ENCODE assay signal across 8 cellular contexts in the genomic region with DNA sequence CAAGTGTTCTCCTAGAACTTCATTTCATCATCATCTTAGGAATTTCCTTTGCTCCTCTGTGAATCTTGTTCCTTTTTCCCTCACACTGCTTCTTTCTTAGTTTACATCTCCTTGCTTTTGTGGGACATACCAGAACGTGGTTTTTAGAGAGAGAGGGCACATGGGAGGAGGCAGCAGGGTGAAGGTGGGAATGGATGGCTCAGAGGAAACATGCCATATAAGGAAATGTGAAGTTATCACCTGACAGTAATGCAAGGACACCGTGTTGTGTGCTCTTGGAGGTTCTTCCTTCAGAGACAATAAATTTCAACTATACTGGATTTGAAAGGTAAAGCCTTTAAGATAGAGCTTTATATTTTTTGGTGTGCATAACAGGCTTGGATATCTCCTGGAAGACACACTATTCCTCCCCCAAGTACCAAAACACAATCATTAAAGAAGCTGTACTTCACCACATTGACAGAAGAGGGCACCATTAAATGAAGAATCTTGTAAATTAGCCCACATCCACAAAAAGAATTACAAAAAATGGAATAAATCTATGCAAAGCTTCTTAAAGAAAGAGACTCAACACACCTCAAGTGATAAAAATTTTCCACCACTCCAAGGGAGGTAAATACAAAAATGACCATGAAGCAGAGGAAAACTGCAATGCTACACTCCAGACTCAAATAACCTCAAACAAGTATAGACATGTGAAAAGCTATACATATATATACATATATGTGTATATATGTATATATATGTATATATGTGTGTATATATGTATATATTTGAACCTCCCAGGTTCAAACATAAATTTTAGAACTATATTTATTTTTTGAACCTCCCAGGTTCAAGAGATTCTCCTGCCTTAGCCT. TPM values are rescaled to one million over a fixed set of nuclear protein-coding genes. Genes with fewer than 3 reads are reported as not detected.
DNase-seq lines count a peak whose midpoint lies in the region; ATAC-seq and TF ChIP-seq lines count a peak whose summit lies in the region.

No MANE protein-coding gene starts in this region.

- in situ Hi-C loops in astrocyte of the spinal cord (cut with HindIII; ENCODE audit: low sequenced_read_pairs) = no loop called here

- H3K9me3 ChIP-seq in KOPT-K1 (ENCODE audit: insufficient read depth, low read length, poor library complexity, severe bottlenecking) (no peaks in the 10 kb centered on the region), right lobe of liver (no peaks in the 10 kb centered on the region)

- 16% methylated on average over 2 of the region's 2 CpGs for WGBS in right lobe of liver (ENCODE audit: insufficient coverage, low coverage, low lambda C conversion rate, missing lambda C conversion rate)

- peak; percentile 1 for DNase-seq in NCI-H510A treated with DMSO at 0.1 percent for 48 hours (lab: John Stamatoyannopoulos, UW)
- DNase-seq in NCI-H510A (lab: John Stamatoyannopoulos, UW) = no peak
- DNase-seq in astrocyte of the spinal cord (ENCODE audit: low read depth, low spot score) = peak; percentile 52
- no peak for DNase-seq in right lobe of liver
- DNase-seq in mesenteric fat pad (ENCODE audit: low spot score) = no peak
- DNase-seq in NCI-H748 (lab: John Stamatoyannopoulos, UW; ENCODE audit: unreplicated experiment) = no peak
- no peak for DNase-seq in DMS153 (lab: John Stamatoyannopoulos, UW)

- TF ChIP-seq POLR2A in right lobe of liver (IDR thresholded peaks at IDR 0.05) = no peak

- TF ChIP-seq CTCF in astrocyte of the spinal cord (IDR thresholded peaks at IDR 0.05; ENCODE audit: low read depth, low read length) = peak; percentile 52
- peak; percentile 49 to 66 (median 61) for TF ChIP-seq CTCF in right lobe of liver (IDR thresholded peaks at IDR 0.05)

- intact Hi-C loops in right lobe of liver (cut with DNase I) = loop anchor here in 1 of 2 donors (10.0 kb wide), 1 partner anchor 52 kb away; no protein-coding TSS in a partner anchor

- no peak overlapping the region for H3K4me3 ChIP-seq in astrocyte of the spinal cord (ENCODE audit: low read depth, low read length)
- no peak overlapping the region for H3K4me3 ChIP-seq in right lobe of liver

- H3K27ac ChIP-seq in KOPT-K1 (ENCODE audit: low read depth, low read length, poor library complexity, severe bottlenecking) (peak overlapping the region; percentile 2), right lobe of liver (no peak overlapping the region)

- H3K27me3 ChIP-seq in right lobe of liver = no peaks in the 10 kb centered on the region

- no peaks in the 10 kb centered on the region for H3K4me1 ChIP-seq in right lobe of liver

- peak; percentile 59 to 73 (median 65) for ATAC-seq in right lobe of liver

- H3K36me3 ChIP-seq in KOPT-K1 (ENCODE audit: insufficient read depth, low read length) (no peaks in the 10 kb centered on the region), right lobe of liver (no peaks in the 10 kb centered on the region)

RNA-seq across cellular contexts. Expression of a gene that starts 26.1 kb away (rescaled TPM):
- 10 to 100 TPM in 1 of 6 experiments, 1 to 10 TPM in 5; 1.2 to 10.5 (median 2.9) TPM for total RNA-seq in right lobe of liver
- 6.5 TPM for total RNA-seq in mesenteric fat pad

Comparison
In these comparisons a context has a peak if more than half of its experiments do, and no peak if none do; other contexts are left out.
1. DNase-seq: peak in NCI-H510A treated with DMSO at 0.1 percent for 48 hours (single experiment) and astrocyte of the spinal cord (single experiment); none in NCI-H510A (single experiment), right lobe of liver (0 of 3), mesenteric fat pad (single experiment), NCI-H748 (single experiment) and DMS153 (single experiment).